In the genomic region with DNA sequence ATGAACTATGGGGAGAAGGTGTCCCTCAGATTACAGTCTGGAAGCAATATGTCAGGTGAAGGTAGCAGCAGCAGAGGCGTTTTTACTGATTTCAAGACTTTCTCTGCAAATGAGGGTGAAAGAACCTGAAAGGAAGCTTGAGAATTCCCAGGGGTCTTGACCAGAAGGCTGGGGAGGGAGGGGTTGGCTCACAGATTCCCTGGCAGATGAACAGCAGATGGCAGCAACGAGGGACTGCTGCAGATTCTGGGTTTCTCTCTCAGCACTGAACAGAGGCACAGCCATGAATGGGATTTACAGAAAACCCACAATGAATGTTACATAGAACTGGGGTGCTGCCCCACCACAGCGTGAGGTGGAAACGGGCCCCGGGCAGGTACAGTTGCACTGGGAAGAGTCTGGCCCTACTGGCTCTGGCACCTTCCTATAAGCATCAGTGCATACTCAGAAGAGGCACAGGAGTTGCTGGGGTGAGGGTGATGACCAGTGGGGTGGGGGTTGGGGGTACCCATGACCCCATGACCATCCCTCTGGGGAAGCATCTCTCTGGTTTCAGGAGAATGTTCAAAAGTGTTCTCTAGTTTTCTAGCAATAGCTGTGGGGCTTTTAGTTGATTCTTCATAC, we compare ENCODE assay signal across 8 cellular contexts.
DNase-seq lines count a peak whose midpoint lies in the region; ATAC-seq and TF ChIP-seq lines count a peak whose summit lies in the region.

No MANE protein-coding gene starts in this region.

- no peaks in the 10 kb centered on the region for H3K4me1 ChIP-seq in upper lobe of right lung
- H3K4me1 ChIP-seq in naive thymus-derived CD4-positive, alpha-beta T cell (ENCODE audit: control insufficient read depth in 2 of 2, insufficient read depth in 2 of 2, low read length in 2 of 2) = no peaks in the 10 kb centered on the region

- no peak overlapping the region for H3K4me3 ChIP-seq in upper lobe of right lung
- H3K4me3 ChIP-seq in naive thymus-derived CD4-positive, alpha-beta T cell (ENCODE audit: low read length) = no peak overlapping the region

- no peak for DNase-seq in activated naive CD4-positive, alpha-beta T cell treated with anti-CD3 and anti-CD28 coated beads, Interleukin-2, amount 50 U/mL, for 16 hours
- DNase-seq in chondrocyte (ENCODE audit: low spot score) (no peak), upper lobe of right lung (peak; percentile 26), COLO668 (lab: John Stamatoyannopoulos, UW; ENCODE audit: unreplicated experiment) (no peak)
- DNase-seq in activated T-cell treated with anti-CD3 and anti-CD28 coated beads, Interleukin-2, amount 50 U/mL, for 24 hours = no peak
- DNase-seq in naive thymus-derived CD4-positive, alpha-beta T cell = no peak

- H3K27me3 ChIP-seq in upper lobe of right lung = no peaks in the 10 kb centered on the region
- no peaks in the 10 kb centered on the region for H3K27me3 ChIP-seq in naive thymus-derived CD4-positive, alpha-beta T cell (ENCODE audit: control insufficient read depth in 2 of 2, insufficient read depth in 2 of 2, low read length in 2 of 2)

- no peaks in the 10 kb centered on the region for H3K36me3 ChIP-seq in upper lobe of right lung
- no peaks in the 10 kb centered on the region for H3K36me3 ChIP-seq in naive thymus-derived CD4-positive, alpha-beta T cell (ENCODE audit: control insufficient read depth in 2 of 3, insufficient read depth in 3 of 3, low read length in 3 of 3)

- peaks cover 10% of the 10 kb centered on the region for H3K27me3 Mint-ChIP-seq in activated naive CD4-positive, alpha-beta T cell treated with anti-CD3 and anti-CD28 coated beads, Interleukin-2, amount 50 U/mL, for 24 hours
- peaks cover 12% of the 10 kb centered on the region for H3K27me3 Mint-ChIP-seq in chondrocyte (ENCODE audit: low read depth)
- H3K27me3 Mint-ChIP-seq in activated T-cell treated with anti-CD3 and anti-CD28 coated beads, Interleukin-2, amount 50 U/mL, for 24 hours = no peaks in the 10 kb centered on the region
- H3K27me3 Mint-ChIP-seq in naive thymus-derived CD4-positive, alpha-beta T cell = peaks cover 0 to 33% (median 11%) of the 10 kb centered on the region in 5 donors

- ATAC-seq in HG03442 (IDR thresholded peaks at IDR 0.05; ENCODE audit: unreplicated experiment) (peak; percentile 58), upper lobe of right lung (no peak)
- ATAC-seq in naive thymus-derived CD4-positive, alpha-beta T cell = no peak

- POLR2A ChIA-PET in naive thymus-derived CD4-positive, alpha-beta T cell (lab: Charles Lee) = interaction anchor here (0.8 kb wide), 1 partner anchor 10 kb away, joined by 3 read pairs; no protein-coding TSS in a partner anchor

- CTCF ChIA-PET in naive thymus-derived CD4-positive, alpha-beta T cell (lab: Charles Lee) = no interaction called here

- TF ChIP-seq CTCF in chondrocyte (IDR thresholded peaks at IDR 0.05) = peak; percentile 50
- TF ChIP-seq CTCF in upper lobe of right lung (IDR thresholded peaks at IDR 0.05) = peak; percentile 20

- H3K9me3 Mint-ChIP-seq in activated naive CD4-positive, alpha-beta T cell treated with anti-CD3 and anti-CD28 coated beads, Interleukin-2, amount 50 U/mL, for 24 hours = no peaks in the 10 kb centered on the region
- peaks cover 3% of the 10 kb centered on the region for H3K9me3 Mint-ChIP-seq in chondrocyte (ENCODE audit: low read depth)
- no peaks in the 10 kb centered on the region for H3K9me3 Mint-ChIP-seq in activated T-cell treated with anti-CD3 and anti-CD28 coated beads, Interleukin-2, amount 50 U/mL, for 24 hours
- no peaks in the 10 kb centered on the region for H3K9me3 Mint-ChIP-seq in naive thymus-derived CD4-positive, alpha-beta T cell

- no peak overlapping the region for H3K4me3 Mint-ChIP-seq in activated naive CD4-positive, alpha-beta T cell treated with anti-CD3 and anti-CD28 coated beads, Interleukin-2, amount 50 U/mL, for 24 hours
- no peak overlapping the region for H3K4me3 Mint-ChIP-seq in chondrocyte (ENCODE audit: unreplicated experiment)
- no peak overlapping the region for H3K4me3 Mint-ChIP-seq in activated T-cell treated with anti-CD3 and anti-CD28 coated beads, Interleukin-2, amount 50 U/mL, for 24 hours
- H3K4me3 Mint-ChIP-seq in naive thymus-derived CD4-positive, alpha-beta T cell = no peak overlapping the region

- intact Hi-C loops in upper lobe of right lung (cut with DNase I) = no loop called here
- intact Hi-C loops in naive thymus-derived CD4-positive, alpha-beta T cell (cut with micrococcal nuclease) = no loop called here

- no peaks in the 10 kb centered on the region for H3K4me1 Mint-ChIP-seq in activated naive CD4-positive, alpha-beta T cell treated with anti-CD3 and anti-CD28 coated beads, Interleukin-2, amount 50 U/mL, for 24 hours
- H3K4me1 Mint-ChIP-seq in chondrocyte (ENCODE audit: low read depth) = no peaks in the 10 kb centered on the region
- H3K4me1 Mint-ChIP-seq in activated T-cell treated with anti-CD3 and anti-CD28 coated beads, Interleukin-2, amount 50 U/mL, for 24 hours (ENCODE audit: low read depth) = no peaks in the 10 kb centered on the region
- H3K4me1 Mint-ChIP-seq in naive thymus-derived CD4-positive, alpha-beta T cell = peaks cover 0 to 2% (median 0%) of the 10 kb centered on the region in 7 donors

- no peaks in the 10 kb centered on the region for H3K9me3 ChIP-seq in upper lobe of right lung
- no peaks in the 10 kb centered on the region for H3K9me3 ChIP-seq in naive thymus-derived CD4-positive, alpha-beta T cell (ENCODE audit: control insufficient read depth in 2 of 3, low read length in 3 of 3)

- H3K27ac Mint-ChIP-seq in activated naive CD4-positive, alpha-beta T cell treated with anti-CD3 and anti-CD28 coated beads, Interleukin-2, amount 50 U/mL, for 24 hours = peak overlapping the region; percentile 21
- H3K27ac Mint-ChIP-seq in chondrocyte (ENCODE audit: unreplicated experiment) = no peak overlapping the region
- no peak overlapping the region for H3K27ac Mint-ChIP-seq in activated T-cell treated with anti-CD3 and anti-CD28 coated beads, Interleukin-2, amount 50 U/mL, for 24 hours
- H3K27ac Mint-ChIP-seq in naive thymus-derived CD4-positive, alpha-beta T cell = no peak overlapping the region

- H3K27ac ChIP-seq in upper lobe of right lung = no peak overlapping the region
- no peak overlapping the region for H3K27ac ChIP-seq in naive thymus-derived CD4-positive, alpha-beta T cell (ENCODE audit: low read depth, low read length)

- no peaks in the 10 kb centered on the region for H3K36me3 Mint-ChIP-seq in activated naive CD4-positive, alpha-beta T cell treated with anti-CD3 and anti-CD28 coated beads, Interleukin-2, amount 50 U/mL, for 24 hours
- no peaks in the 10 kb centered on the region for H3K36me3 Mint-ChIP-seq in chondrocyte (ENCODE audit: low read depth)
- no peaks in the 10 kb centered on the region for H3K36me3 Mint-ChIP-seq in activated T-cell treated with anti-CD3 and anti-CD28 coated beads, Interleukin-2, amount 50 U/mL, for 24 hours (ENCODE audit: low read depth)
- no peaks in the 10 kb centered on the region for H3K36me3 Mint-ChIP-seq in naive thymus-derived CD4-positive, alpha-beta T cell
